ENCODE assay signal across 7 cellular contexts in the genomic region with DNA sequence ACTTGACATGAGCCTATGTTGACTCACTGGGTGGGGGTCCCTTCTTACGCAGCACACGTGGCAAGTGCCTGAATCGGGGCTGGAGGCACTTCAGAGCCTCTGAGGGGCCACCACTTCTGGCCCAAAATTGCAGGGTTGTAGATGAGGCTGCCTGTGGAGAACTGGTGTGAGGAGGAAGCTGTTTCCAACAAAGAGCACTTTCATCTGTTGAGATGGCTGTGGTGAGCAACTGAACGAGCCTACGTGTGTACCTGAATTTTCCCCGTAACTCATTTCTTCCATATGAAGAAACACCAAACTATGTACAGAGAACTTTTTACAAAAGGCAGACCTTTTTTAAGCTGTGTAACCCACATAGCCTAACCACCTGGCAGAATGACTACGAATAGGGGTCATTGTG.
A peak's percentile ranks its signal among the peaks of the same experiment; 100 is the strongest.
DNase-seq lines count a peak whose midpoint lies in the region; ATAC-seq, FAIRE-seq and TF ChIP-seq lines count a peak whose summit lies in the region.
"Not testable (repeated sequence)": the region's sequence is repeated elsewhere in the genome, so short reads cannot be mapped to it uniquely, and the experiment has no call there.

No MANE protein-coding gene starts in this region.

- TF ChIP-seq CTCF in bronchial epithelial cell (IDR thresholded peaks at IDR 0.05; ENCODE audit: insufficient read depth, low read length, severe bottlenecking); psoas muscle (IDR thresholded peaks at IDR 0.05): not testable (repeated sequence)

- FAIRE-seq in bronchial epithelial cell (lab: Jason Lieb, UNC): peak; percentile 68

- H3K27ac ChIP-seq in BLaER1 treated with 17β-estradiol and CSF1 and Interleukin-3, amounts not matched to agents 10 nM and 100 nM: 0 out of 22 replicates have a peak overlapping the region, but pooled peaks of 1 of the 11 experiments have one; percentile 66
- not testable (repeated sequence) for H3K27ac ChIP-seq in Karpas-422 (ENCODE audit: low read length)
- H3K27ac ChIP-seq in naive thymus-derived CD4-positive, alpha-beta T cell (ENCODE audit: low read depth, low read length): peak overlapping the region; percentile 14
- H3K27ac ChIP-seq in psoas muscle: peak overlapping the region; percentile 95

- H3K36me3 ChIP-seq in BLaER1 treated with 17β-estradiol and CSF1 and Interleukin-3, amounts not matched to agents 10 nM and 100 nM: peaks cover 14 to 19% (median 19%) of the 10 kb centered on the region in 11 experiments
- not testable (repeated sequence) for H3K36me3 ChIP-seq in Karpas-422 (ENCODE audit: insufficient read depth, low read length)
- H3K36me3 ChIP-seq in bronchial epithelial cell (ENCODE audit: control insufficient read depth, insufficient read depth, low read length) (peaks cover 14% of the 10 kb centered on the region), psoas muscle (ENCODE audit: insufficient read depth in 1 of 2, low read depth in 1 of 2) (peaks cover 0 to 14% of the 10 kb centered on the region in 2 donors)
- peaks cover 0 to 24% (median 1%) of the 10 kb centered on the region in 3 experiments for H3K36me3 ChIP-seq in naive thymus-derived CD4-positive, alpha-beta T cell (ENCODE audit: control insufficient read depth in 2 of 3, insufficient read depth in 3 of 3, low read length in 3 of 3)

- not testable (repeated sequence) for H3K9me3 Mint-ChIP-seq in activated CD4-positive, alpha-beta T cell treated with anti-CD3 and anti-CD28 coated beads, Interleukin-2, amount 10 ng/mL, durations not matched to agents 7 days and 5 days; activated T-helper 2 cell treated with anti-CD3 and anti-CD28 coated beads, Interferon-gamma antibody, Interleukin-2, Interleukin-4, amounts not matched to agents 10 μg/mL and 5 μg/mL and 100 μg/mL, durations not matched to agents 14 hours and 24 hours and 36 hours; naive thymus-derived CD4-positive, alpha-beta T cell

- H3K4me1 Mint-ChIP-seq in activated CD4-positive, alpha-beta T cell treated with anti-CD3 and anti-CD28 coated beads, Interleukin-2, amount 10 ng/mL, durations not matched to agents 7 days and 5 days: peaks cover 17% of the 10 kb centered on the region
- not testable (repeated sequence) for H3K4me1 Mint-ChIP-seq in activated T-helper 2 cell treated with anti-CD3 and anti-CD28 coated beads, Interferon-gamma antibody, Interleukin-2, Interleukin-4, amounts not matched to agents 10 μg/mL and 5 μg/mL and 100 μg/mL, durations not matched to agents 14 hours and 24 hours and 36 hours (ENCODE audit: low read depth)
- H3K4me1 Mint-ChIP-seq in naive thymus-derived CD4-positive, alpha-beta T cell: peaks cover 9 to 23% (median 16%) of the 10 kb centered on the region in 7 donors

- intact Hi-C loops in activated T-helper 2 cell treated with anti-CD3 and anti-CD28 coated beads, Interferon-gamma antibody, Interleukin-2, Interleukin-4, amounts not matched to agents 10 μg/mL and 5 μg/mL and 100 μg/mL, durations not matched to agents 14 hours and 24 hours and 36 hours (cut with micrococcal nuclease); naive thymus-derived CD4-positive, alpha-beta T cell (cut with micrococcal nuclease); psoas muscle (cut with DNase I): not testable (repeated sequence)

- peaks cover 0 to 18% (median 5%) of the 10 kb centered on the region in 11 experiments; a peak in 8 of 22 replicates for H3K27me3 ChIP-seq in BLaER1 treated with 17β-estradiol and CSF1 and Interleukin-3, amounts not matched to agents 10 nM and 100 nM
- not testable (repeated sequence) for H3K27me3 ChIP-seq in Karpas-422 (ENCODE audit: low read length); bronchial epithelial cell (ENCODE audit: control insufficient read depth, insufficient read depth, low read length); naive thymus-derived CD4-positive, alpha-beta T cell (ENCODE audit: control insufficient read depth in 2 of 2, insufficient read depth in 2 of 2, low read length in 2 of 2); psoas muscle (ENCODE audit: insufficient read depth in 3 of 3, low read length in 2 of 3)

- peak overlapping the region in 10 of 11 experiments; percentile 22 to 99 (median 88); a peak in 18 of 22 replicates for H3K4me2 ChIP-seq in BLaER1 treated with 17β-estradiol and CSF1 and Interleukin-3, amounts not matched to agents 10 nM and 100 nM
- H3K4me2 ChIP-seq in Karpas-422 (ENCODE audit: low read depth, low read length, poor library complexity, severe bottlenecking): not testable (repeated sequence)

- H3K36me3 Mint-ChIP-seq in activated CD4-positive, alpha-beta T cell treated with anti-CD3 and anti-CD28 coated beads, Interleukin-2, amount 10 ng/mL, durations not matched to agents 7 days and 5 days (ENCODE audit: low read depth): not testable (repeated sequence)
- peaks cover 21% of the 10 kb centered on the region for H3K36me3 Mint-ChIP-seq in activated T-helper 2 cell treated with anti-CD3 and anti-CD28 coated beads, Interferon-gamma antibody, Interleukin-2, Interleukin-4, amounts not matched to agents 10 μg/mL and 5 μg/mL and 100 μg/mL, durations not matched to agents 14 hours and 24 hours and 36 hours (ENCODE audit: low read depth)
- H3K36me3 Mint-ChIP-seq in naive thymus-derived CD4-positive, alpha-beta T cell: peaks cover 0 to 13% (median 0%) of the 10 kb centered on the region in 5 donors

- DNase-seq in Karpas-422; activated CD4-positive, alpha-beta T cell treated with anti-CD3 and anti-CD28 coated beads, Interleukin-2, amount 10 ng/mL, durations not matched to agents 7 days and 5 days; activated T-helper 2 cell treated with anti-CD3 and anti-CD28 coated beads, Interferon-gamma antibody, Interleukin-2, Interleukin-4, amounts not matched to agents 10 μg/mL and 5 μg/mL and 100 μg/mL, durations not matched to agents 14 hours and 24 hours and 36 hours (ENCODE audit: low spot score); bronchial epithelial cell (ENCODE audit: low read depth); naive thymus-derived CD4-positive, alpha-beta T cell; psoas muscle: not testable (repeated sequence)

- peaks cover 35 to 69% (median 64%) of the 10 kb centered on the region in 10 experiments for H3K4me1 ChIP-seq in BLaER1 treated with 17β-estradiol and CSF1 and Interleukin-3, amounts not matched to agents 10 nM and 100 nM
- H3K4me1 ChIP-seq in Karpas-422 (ENCODE audit: low read length) (peaks cover 13% of the 10 kb centered on the region), psoas muscle (peaks cover 17% of the 10 kb centered on the region)
- H3K4me1 ChIP-seq in naive thymus-derived CD4-positive, alpha-beta T cell (ENCODE audit: control insufficient read depth in 2 of 2, insufficient read depth in 2 of 2, low read length in 2 of 2): not testable (repeated sequence)

- POLR2A ChIA-PET in activated CD4-positive, alpha-beta T cell treated with anti-CD3 and anti-CD28 coated beads, Interleukin-2, amount 10 ng/mL, durations not matched to agents 7 days and 5 days (lab: Charles Lee); naive thymus-derived CD4-positive, alpha-beta T cell (lab: Charles Lee): not testable (repeated sequence)

- H3K4me3 Mint-ChIP-seq in activated CD4-positive, alpha-beta T cell treated with anti-CD3 and anti-CD28 coated beads, Interleukin-2, amount 10 ng/mL, durations not matched to agents 7 days and 5 days: not testable (repeated sequence)
- peak overlapping the region; percentile 33 for H3K4me3 Mint-ChIP-seq in activated T-helper 2 cell treated with anti-CD3 and anti-CD28 coated beads, Interferon-gamma antibody, Interleukin-2, Interleukin-4, amounts not matched to agents 10 μg/mL and 5 μg/mL and 100 μg/mL, durations not matched to agents 14 hours and 24 hours and 36 hours (ENCODE audit: low read depth)
- H3K4me3 Mint-ChIP-seq in naive thymus-derived CD4-positive, alpha-beta T cell: peak overlapping the region in 7 of 10 donors; percentile 27 to 97 (median 60)

- peak overlapping the region in 2 of 10 experiments; percentile 78 to 93; a peak in 1 of 20 replicates for H3K4me3 ChIP-seq in BLaER1 treated with 17β-estradiol and CSF1 and Interleukin-3, amounts not matched to agents 10 nM and 100 nM
- peak overlapping the region; percentile 100; the same call in 1 of the 2 replicates for H3K4me3 ChIP-seq in Karpas-422 (ENCODE audit: low read length)
- not testable (repeated sequence) for H3K4me3 ChIP-seq in bronchial epithelial cell (ENCODE audit: low read depth, low read length); naive thymus-derived CD4-positive, alpha-beta T cell (ENCODE audit: low read length); psoas muscle

- peak overlapping the region; percentile 66 for H3K27ac Mint-ChIP-seq in activated CD4-positive, alpha-beta T cell treated with anti-CD3 and anti-CD28 coated beads, Interleukin-2, amount 10 ng/mL, durations not matched to agents 7 days and 5 days
- H3K27ac Mint-ChIP-seq in activated T-helper 2 cell treated with anti-CD3 and anti-CD28 coated beads, Interferon-gamma antibody, Interleukin-2, Interleukin-4, amounts not matched to agents 10 μg/mL and 5 μg/mL and 100 μg/mL, durations not matched to agents 14 hours and 24 hours and 36 hours: peak overlapping the region; percentile 22
- peak overlapping the region in 6 of 9 donors; percentile 54 to 88 (median 64) for H3K27ac Mint-ChIP-seq in naive thymus-derived CD4-positive, alpha-beta T cell

- ATAC-seq in naive thymus-derived CD4-positive, alpha-beta T cell; psoas muscle: not testable (repeated sequence)

- not testable (repeated sequence) for H2AFZ ChIP-seq in Karpas-422 (ENCODE audit: low read length)

- H4K20me1 ChIP-seq in BLaER1 treated with 17β-estradiol and CSF1 and Interleukin-3, amounts not matched to agents 10 nM and 100 nM: peaks cover 19 to 31% (median 28%) of the 10 kb centered on the region in 11 experiments
- not testable (repeated sequence) for H4K20me1 ChIP-seq in Karpas-422 (ENCODE audit: insufficient read depth, low read depth, low read length)

- H3K9ac ChIP-seq in BLaER1 treated with 17β-estradiol and CSF1 and Interleukin-3, amounts not matched to agents 10 nM and 100 nM: peak overlapping the region in 1 of 11 experiments; percentile 92; a peak in 2 of 22 replicates
- H3K9ac ChIP-seq in Karpas-422 (ENCODE audit: low read length): not testable (repeated sequence)

- H3K9me2 ChIP-seq in Karpas-422 (replicated peaks; ENCODE audit: insufficient read depth, low read length): not testable (repeated sequence)

- H3K79me2 ChIP-seq in Karpas-422 (ENCODE audit: low read length): peaks cover 21% of the 10 kb centered on the region

- CTCF ChIA-PET in activated CD4-positive, alpha-beta T cell treated with anti-CD3 and anti-CD28 coated beads, Interleukin-2, amount 10 ng/mL, durations not matched to agents 7 days and 5 days (lab: Charles Lee): interaction anchor here (1.3 kb wide), 1 partner anchor 325 kb away, joined by 3 read pairs; no protein-coding TSS in a partner anchor
- CTCF ChIA-PET in naive thymus-derived CD4-positive, alpha-beta T cell (lab: Charles Lee): not testable (repeated sequence)

- H3K27me3 Mint-ChIP-seq in activated CD4-positive, alpha-beta T cell treated with anti-CD3 and anti-CD28 coated beads, Interleukin-2, amount 10 ng/mL, durations not matched to agents 7 days and 5 days; activated T-helper 2 cell treated with anti-CD3 and anti-CD28 coated beads, Interferon-gamma antibody, Interleukin-2, Interleukin-4, amounts not matched to agents 10 μg/mL and 5 μg/mL and 100 μg/mL, durations not matched to agents 14 hours and 24 hours and 36 hours (ENCODE audit: low read depth); naive thymus-derived CD4-positive, alpha-beta T cell: not testable (repeated sequence)

- 64 to 76% (median 72%) methylated on average over 7 of the region's 7 CpGs for WGBS in psoas muscle, 3 donors

- not testable (repeated sequence) for H3K9me3 ChIP-seq in BLaER1 treated with 17β-estradiol and CSF1 and Interleukin-3, amounts not matched to agents 10 nM and 100 nM (replicated peaks in 1 of 11); Karpas-422 (ENCODE audit: low read length); naive thymus-derived CD4-positive, alpha-beta T cell (ENCODE audit: control insufficient read depth in 2 of 3, low read length in 3 of 3); psoas muscle
